Comparison of ENCODE assay signal across 11 cellular contexts in genomic region chr2:120749506-120750431, GRCh38. TPM values are rescaled to one million over a fixed set of nuclear protein-coding genes. Genes with fewer than 3 reads are reported as not detected.
DNase-seq lines count a peak whose midpoint lies in the region; ATAC-seq and TF ChIP-seq lines count a peak whose summit lies in the region.
"Had no signal": no experiment of that assay in that cellular context is flagged by ENCODE, and none has a peak within 500 bp of the region (broad histone marks: within the 10 kb centered on the region; RNA-seq: fewer than 3 reads in every experiment).

No MANE protein-coding gene starts in this region.

- no peak overlapping the region for H3K4me3 ChIP-seq in fibroblast of pulmonary artery (replicated peaks; ENCODE audit: low read depth, low read length)

- intact Hi-C loops in sciatic nerve (cut with DNase I): no loop called here

- ATAC-seq in sciatic nerve: peak; percentile 52
- no peak for ATAC-seq in GM21529 (IDR thresholded peaks at IDR 0.05; ENCODE audit: unreplicated experiment)

- no peak for TF ChIP-seq CTCF in fibroblast of pulmonary artery (IDR thresholded peaks at IDR 0.05; ENCODE audit: low read length, missing control alignments)

- DNase-seq in EL (peak; percentile 63), SK-N-DZ (ENCODE audit: low spot score) (peak; percentile 17), fibroblast of pulmonary artery (ENCODE audit: low read depth) (peak; percentile 41), sciatic nerve (ENCODE audit: low spot score) (no peak), SIG-M5 (lab: John Stamatoyannopoulos, UW) (no peak), cerebellum (ENCODE audit: low spot score) (no peak)
- DNase-seq in activated CD4-positive, alpha-beta T cell treated with anti-CD3 and anti-CD28 coated beads, Interleukin-2, amount 50 U/mL, for 48 hours: no peak
- DNase-seq: NCI-H1694, small intestine had no signal

RNA-seq across cellular contexts. Expression of gene GLI2, which starts 14.1 kb away (rescaled TPM):
- 5.9 and 6.5 TPM in 2 replicates for polyA plus RNA-seq in SK-N-DZ (2014; cell fraction: cytosol; rRNA removed)
- 7.2 and 10.6 TPM in 2 replicates for polyA plus RNA-seq in SK-N-DZ (2014; cell fraction: nucleus; rRNA removed)
- 14.4 TPM for total RNA-seq in sciatic nerve
- 8.9 TPM for total RNA-seq in cerebellum
- total RNA-seq: activated CD8-positive, alpha-beta memory T cell treated with anti-CD3 and anti-CD28 coated beads for 36 hours had no signal

Comparison
In these comparisons a context has a peak if more than half of its experiments do, and no peak if none do; other contexts are left out.
1. DNase-seq: peak in EL (single experiment), SK-N-DZ (single experiment) and fibroblast of pulmonary artery (single experiment); none in sciatic nerve (single experiment), SIG-M5 (single experiment), activated CD4-positive, alpha-beta T cell treated with anti-CD3 and anti-CD28 coated beads, Interleukin-2, amount 50 U/mL, for 48 hours (0 of 2) and cerebellum (single experiment).